In genomic region chr4:57162499-57163019, GRCh38 we compare ENCODE assay signal across 32 cellular contexts. TPM values are rescaled to one million over a fixed set of nuclear protein-coding genes. Genes with fewer than 3 reads are reported as not detected.
DNase-seq lines count a peak whose midpoint lies in the region; ATAC-seq and TF ChIP-seq lines count a peak whose summit lies in the region.
"Had no signal": no experiment of that assay in that cellular context is flagged by ENCODE, and none has a peak within 500 bp of the region (broad histone marks: within the 10 kb centered on the region; RNA-seq: fewer than 3 reads in every experiment).

No MANE protein-coding gene starts in this region.

- no peaks in the 10 kb centered on the region for H3K36me3 Mint-ChIP-seq in activated naive CD8-positive, alpha-beta T cell
- H3K36me3 Mint-ChIP-seq in activated naive CD8-positive, alpha-beta T cell treated with anti-CD3 and anti-CD28 coated beads for 36 hours = no peaks in the 10 kb centered on the region
- H3K36me3 Mint-ChIP-seq in T-helper 2 cell treated with Interferon-gamma antibody and Interleukin-4, amounts not matched to agents 5 μg/mL and 100 μg/mL, for 36 hours (ENCODE audit: low read depth) = no peaks in the 10 kb centered on the region
- no peaks in the 10 kb centered on the region for H3K36me3 Mint-ChIP-seq in type B pancreatic cell
- H3K36me3 Mint-ChIP-seq: mesothelial cell of epicardium, naive B cell had no signal

- H3K4me3 ChIP-seq in fibroblast of mammary gland (ENCODE audit: control insufficient read depth, low read depth, low read length) (no peak overlapping the region), right lobe of liver (no peak overlapping the region)
- H3K4me3 ChIP-seq: coronary artery, left lung, right atrium auricular region had no signal

- no peaks in the 10 kb centered on the region for H3K36me3 ChIP-seq in right lobe of liver
- H3K36me3 ChIP-seq: left lung, right atrium auricular region, spleen, tibial nerve had no signal

- no peak overlapping the region for H3K27ac Mint-ChIP-seq in activated naive CD8-positive, alpha-beta T cell
- no peak overlapping the region for H3K27ac Mint-ChIP-seq in activated naive CD8-positive, alpha-beta T cell treated with anti-CD3 and anti-CD28 coated beads for 36 hours
- no peak overlapping the region for H3K27ac Mint-ChIP-seq in T-helper 2 cell treated with Interferon-gamma antibody and Interleukin-4, amounts not matched to agents 5 μg/mL and 100 μg/mL, for 36 hours
- no peak overlapping the region for H3K27ac Mint-ChIP-seq in type B pancreatic cell
- H3K27ac Mint-ChIP-seq: activated CD4-positive, alpha-beta T cell treated with anti-CD3 and anti-CD28 coated beads, Interleukin-2, amount 10 ng/mL, durations not matched to agents 24 days and 14 days; endodermal cell; mesothelial cell of epicardium had no signal

- H3K4me1 ChIP-seq in right lobe of liver = peaks cover 0 to 4% (median 0%) of the 10 kb centered on the region in 4 donors
- H3K4me1 ChIP-seq: parathyroid adenoma had no signal

- peaks cover 4% of the 10 kb centered on the region for H3K4me1 Mint-ChIP-seq in activated naive CD8-positive, alpha-beta T cell (ENCODE audit: low read depth)
- H3K4me1 Mint-ChIP-seq in activated naive CD8-positive, alpha-beta T cell treated with anti-CD3 and anti-CD28 coated beads for 36 hours = peaks cover 7% of the 10 kb centered on the region
- peaks cover 5% of the 10 kb centered on the region for H3K4me1 Mint-ChIP-seq in T-helper 2 cell treated with Interferon-gamma antibody and Interleukin-4, amounts not matched to agents 5 μg/mL and 100 μg/mL, for 36 hours (ENCODE audit: low read depth)
- peaks cover 20% of the 10 kb centered on the region for H3K4me1 Mint-ChIP-seq in type B pancreatic cell (ENCODE audit: unreplicated experiment)

- no peaks in the 10 kb centered on the region for H3K27me3 ChIP-seq in right lobe of liver
- H3K27me3 ChIP-seq: right atrium auricular region, tibial nerve had no signal

- ATAC-seq in HG02885 (IDR thresholded peaks at IDR 0.05; ENCODE audit: poor library complexity, unreplicated experiment) = no peak
- ATAC-seq in right lobe of liver = no peak
- ATAC-seq: esophagus mucosa, left lung had no signal

- TF ChIP-seq CTCF in fibroblast of mammary gland (conservative IDR thresholded peaks at IDR 0.05; ENCODE audit: control insufficient read depth, insufficient read depth, low read depth, low read length) = no peak
- TF ChIP-seq CTCF in type B pancreatic cell (conservative IDR thresholded peaks at IDR 0.05) = no peak
- TF ChIP-seq CTCF in right lobe of liver (IDR thresholded peaks at IDR 0.05) = no peak

- H3K9me3 ChIP-seq in right lobe of liver = no peaks in the 10 kb centered on the region
- H3K9me3 ChIP-seq: left lung, right atrium auricular region, tibial nerve had no signal

- no peak for DNase-seq in activated naive CD8-positive, alpha-beta T cell treated with anti-CD3 and anti-CD28 coated beads for 36 hours
- DNase-seq in T-helper 2 cell treated with Interferon-gamma antibody and Interleukin-4, amounts not matched to agents 5 μg/mL and 100 μg/mL, for 36 hours (ENCODE audit: low spot score) = no peak
- DNase-seq in fibroblast of mammary gland (ENCODE audit: low read depth) = peak; percentile 8
- no peak for DNase-seq in type B pancreatic cell (ENCODE audit: extremely low spot score, unreplicated experiment)
- no peak for DNase-seq in OCI-M2 (lab: John Stamatoyannopoulos, UW; ENCODE audit: unreplicated experiment)
- no peak for DNase-seq in right lobe of liver
- DNase-seq: ACHN; activated CD4-positive, alpha-beta T cell treated with anti-CD3 and anti-CD28 coated beads, Interleukin-2, amount 10 ng/mL, durations not matched to agents 24 days and 14 days; activated T-cell treated with anti-CD3 and anti-CD28 coated beads, Interleukin-2, amount 50 U/mL, for 1 hour; amniotic stem cell; DND-41; endodermal cell; H7; Kasumi-1; left lung; MV-4-11; naive B cell; NCI-H2171 treated with DMSO at 0.1 percent for 48 hours; NCI-H524; NK-92 treated with Interleukin-12 subunit alpha and Interleukin-12 subunit beta, amount 100 ng/mL, for 24 hours; SHP77 treated with DMSO at 0.1 percent for 48 hours; spleen; T1000 had no signal

- no peak for TF ChIP-seq POLR2A in right lobe of liver (IDR thresholded peaks at IDR 0.05)

- H3K27ac ChIP-seq in right lobe of liver = no peak overlapping the region
- H3K27ac ChIP-seq: left lung, parathyroid adenoma, right atrium auricular region, spleen had no signal

- H3K4me3 Mint-ChIP-seq in activated naive CD8-positive, alpha-beta T cell = peak overlapping the region; percentile 84
- H3K4me3 Mint-ChIP-seq in activated naive CD8-positive, alpha-beta T cell treated with anti-CD3 and anti-CD28 coated beads for 36 hours = no peak overlapping the region
- peak overlapping the region; percentile 87 for H3K4me3 Mint-ChIP-seq in T-helper 2 cell treated with Interferon-gamma antibody and Interleukin-4, amounts not matched to agents 5 μg/mL and 100 μg/mL, for 36 hours
- peak overlapping the region; percentile 88 for H3K4me3 Mint-ChIP-seq in type B pancreatic cell
- H3K4me3 Mint-ChIP-seq: endodermal cell had no signal

- no peaks in the 10 kb centered on the region for H3K9me3 Mint-ChIP-seq in activated naive CD8-positive, alpha-beta T cell (ENCODE audit: low read depth)
- H3K9me3 Mint-ChIP-seq in activated naive CD8-positive, alpha-beta T cell treated with anti-CD3 and anti-CD28 coated beads for 36 hours = no peaks in the 10 kb centered on the region
- no peaks in the 10 kb centered on the region for H3K9me3 Mint-ChIP-seq in T-helper 2 cell treated with Interferon-gamma antibody and Interleukin-4, amounts not matched to agents 5 μg/mL and 100 μg/mL, for 36 hours
- peaks cover 10% of the 10 kb centered on the region for H3K9me3 Mint-ChIP-seq in type B pancreatic cell
- H3K9me3 Mint-ChIP-seq: activated CD4-positive, alpha-beta T cell treated with anti-CD3 and anti-CD28 coated beads, Interleukin-2, amount 10 ng/mL, durations not matched to agents 24 days and 14 days; naive B cell had no signal

- peaks cover 15% of the 10 kb centered on the region for H3K27me3 Mint-ChIP-seq in activated naive CD8-positive, alpha-beta T cell
- peaks cover 22% of the 10 kb centered on the region for H3K27me3 Mint-ChIP-seq in activated naive CD8-positive, alpha-beta T cell treated with anti-CD3 and anti-CD28 coated beads for 36 hours
- peaks cover 28% of the 10 kb centered on the region for H3K27me3 Mint-ChIP-seq in T-helper 2 cell treated with Interferon-gamma antibody and Interleukin-4, amounts not matched to agents 5 μg/mL and 100 μg/mL, for 36 hours (ENCODE audit: low read depth)
- peaks cover 6% of the 10 kb centered on the region for H3K27me3 Mint-ChIP-seq in type B pancreatic cell

- intact Hi-C loops in right lobe of liver (cut with DNase I) = no loop called here

RNA-seq across cellular contexts. Expression of gene IGFBP7, which starts 52.4 kb away (rescaled TPM):
- not detected for total RNA-seq in activated naive CD8-positive, alpha-beta T cell treated with anti-CD3 and anti-CD28 coated beads for 36 hours
- total RNA-seq in type B pancreatic cell (ENCODE audit: low replicate concordance) (63.0 and 108 TPM in 2 replicates), right lobe of liver (100 to 1,000 TPM in 5 of 6 experiments, 10 to 100 TPM in 1; 46.2 to 347 (median 163) TPM)
- total RNA-seq: activated CD4-positive, alpha-beta T cell treated with anti-CD3 and anti-CD28 coated beads, Interleukin-2, amount 10 ng/mL, durations not matched to agents 24 days and 14 days; activated CD8-positive, alpha-beta memory T cell treated with anti-CD3 and anti-CD28 coated beads for 36 hours had no signal

Comparison
In these comparisons a context has a peak if more than half of its experiments do, and no peak if none do; other contexts are left out.
1. RNA of gene IGFBP7, which starts 52.4 kb away (total RNA-seq): 46.2 to 347 TPM in right lobe of liver and 63.0 to 108 TPM in type B pancreatic cell; not detected in activated naive CD8-positive, alpha-beta T cell treated with anti-CD3 and anti-CD28 coated beads for 36 hours; every median in the first group is over 10 times any median in the second.